Comparison of ENCODE assay signal across 21 cellular contexts in genomic region chr5:107447587-107447986, GRCh38.
A peak's percentile ranks its signal among the peaks of the same experiment; 100 is the strongest.
DNase-seq lines count a peak whose midpoint lies in the region; TF ChIP-seq lines count a peak whose summit lies in the region.
"Had no signal": no experiment of that assay in that cellular context is flagged by ENCODE, and none has a peak within 500 bp of the region (broad histone marks: within the 10 kb centered on the region; RNA-seq: fewer than 3 reads in every experiment).

No MANE protein-coding gene starts in this region.

- H3K4me3 ChIP-seq in OCI-LY1 (ENCODE audit: low read depth, low read length, poor library complexity, severe bottlenecking): no peak overlapping the region
- H3K4me3 ChIP-seq: BLaER1, GM23248 had no signal

- H3K27ac Mint-ChIP-seq in Calu3 (ENCODE audit: unreplicated experiment) (peak overlapping the region; percentile 14), mesothelial cell of epicardium (peak overlapping the region; percentile 59)
- peak overlapping the region; percentile 9 for H3K27ac Mint-ChIP-seq in activated T-helper 1 cell treated with anti-CD3 and anti-CD28 coated beads, Interleukin-12 subunit alpha, Interleukin-12 subunit beta, Interleukin-2, Interleukin-4 antibody, amounts not matched to agents 30 ng/mL and 10 ng/mL and 1 ng/mL, durations not matched to agents 14 hours and 24 hours and 36 hours
- no peak overlapping the region for H3K27ac Mint-ChIP-seq in activated naive CD4-positive, alpha-beta T cell treated with anti-CD3 and anti-CD28 coated beads, Interleukin-2, amount 10 ng/mL, durations not matched to agents 7 days and 5 days
- H3K27ac Mint-ChIP-seq: B cell; CD4-positive, CD25-positive, alpha-beta regulatory T cell; CD8-positive, alpha-beta T cell had no signal

- H3K36me3 Mint-ChIP-seq in Calu3 (ENCODE audit: insufficient read depth, unreplicated experiment) (peaks cover 16% of the 10 kb centered on the region), mesothelial cell of epicardium (peaks cover 8% of the 10 kb centered on the region)
- no peaks in the 10 kb centered on the region for H3K36me3 Mint-ChIP-seq in activated T-helper 1 cell treated with anti-CD3 and anti-CD28 coated beads, Interleukin-12 subunit alpha, Interleukin-12 subunit beta, Interleukin-2, Interleukin-4 antibody, amounts not matched to agents 30 ng/mL and 10 ng/mL and 1 ng/mL, durations not matched to agents 14 hours and 24 hours and 36 hours (ENCODE audit: low read depth)
- H3K36me3 Mint-ChIP-seq in activated naive CD4-positive, alpha-beta T cell treated with anti-CD3 and anti-CD28 coated beads, Interleukin-2, amount 10 ng/mL, durations not matched to agents 7 days and 5 days: no peaks in the 10 kb centered on the region
- H3K36me3 Mint-ChIP-seq: CD4-positive, CD25-positive, alpha-beta regulatory T cell; CD8-positive, alpha-beta T cell had no signal

- H3K9me3 Mint-ChIP-seq in Calu3 (ENCODE audit: low read depth, unreplicated experiment) (peaks cover 2% of the 10 kb centered on the region), mesothelial cell of epicardium (peaks cover 14% of the 10 kb centered on the region)
- no peaks in the 10 kb centered on the region for H3K9me3 Mint-ChIP-seq in activated T-helper 1 cell treated with anti-CD3 and anti-CD28 coated beads, Interleukin-12 subunit alpha, Interleukin-12 subunit beta, Interleukin-2, Interleukin-4 antibody, amounts not matched to agents 30 ng/mL and 10 ng/mL and 1 ng/mL, durations not matched to agents 14 hours and 24 hours and 36 hours
- no peaks in the 10 kb centered on the region for H3K9me3 Mint-ChIP-seq in activated naive CD4-positive, alpha-beta T cell treated with anti-CD3 and anti-CD28 coated beads, Interleukin-2, amount 10 ng/mL, durations not matched to agents 7 days and 5 days
- H3K9me3 Mint-ChIP-seq: CD8-positive, alpha-beta T cell had no signal

- BruUV-seq in Calu3 (replicated peaks; lab: Mats Ljungman, UMichigan): no TSS peak

- no peaks in the 10 kb centered on the region; the same call in 1 of the 2 replicates for H3F3A ChIP-seq in OCI-LY1 (ENCODE audit: insufficient read depth, low read length)

- DNase-seq in Calu3: no peak
- no peak for DNase-seq in activated T-helper 1 cell treated with anti-CD3 and anti-CD28 coated beads, Interleukin-12 subunit alpha, Interleukin-12 subunit beta, Interleukin-2, Interleukin-4 antibody, amounts not matched to agents 30 ng/mL and 10 ng/mL and 1 ng/mL, durations not matched to agents 14 hours and 24 hours and 36 hours (ENCODE audit: low spot score)
- no peak for DNase-seq in mesothelial cell of epicardium (ENCODE audit: low spot score in 2 of 2, unreplicated experiment in 2 of 2)
- no peak for DNase-seq in medulla oblongata (ENCODE audit: extremely low spot score)
- no peak for DNase-seq in activated naive CD4-positive, alpha-beta T cell treated with anti-CD3 and anti-CD28 coated beads, Interleukin-2, amount 10 ng/mL, durations not matched to agents 7 days and 5 days
- no peak for DNase-seq in NCI-H2227 treated with DMSO at 0.1 percent for 48 hours (lab: John Stamatoyannopoulos, UW)
- DNase-seq in NCI-H446 (lab: John Stamatoyannopoulos, UW): no peak
- DNase-seq: Caco-2; CD4-positive, CD25-positive, alpha-beta regulatory T cell; CD8-positive, alpha-beta T cell; DMS 273 treated with DMSO at 0.1 percent for 48 hours; DMS53; DMS79 treated with DMSO at 0.1 percent for 48 hours; GM23248; H7; HCEC 1CT had no signal

- H3K4me1 Mint-ChIP-seq in Calu3 (ENCODE audit: low read depth, unreplicated experiment): peaks cover 75% of the 10 kb centered on the region
- no peaks in the 10 kb centered on the region for H3K4me1 Mint-ChIP-seq in activated T-helper 1 cell treated with anti-CD3 and anti-CD28 coated beads, Interleukin-12 subunit alpha, Interleukin-12 subunit beta, Interleukin-2, Interleukin-4 antibody, amounts not matched to agents 30 ng/mL and 10 ng/mL and 1 ng/mL, durations not matched to agents 14 hours and 24 hours and 36 hours (ENCODE audit: low read depth)
- H3K4me1 Mint-ChIP-seq in mesothelial cell of epicardium: peaks cover 31% of the 10 kb centered on the region
- no peaks in the 10 kb centered on the region for H3K4me1 Mint-ChIP-seq in activated naive CD4-positive, alpha-beta T cell treated with anti-CD3 and anti-CD28 coated beads, Interleukin-2, amount 10 ng/mL, durations not matched to agents 7 days and 5 days
- H3K4me1 Mint-ChIP-seq: B cell had no signal

- H3K36me3 ChIP-seq in OCI-LY1 (ENCODE audit: insufficient read depth, low read length): no peaks in the 10 kb centered on the region
- H3K36me3 ChIP-seq: BLaER1 had no signal

- H4K20me1 ChIP-seq in OCI-LY1 (ENCODE audit: insufficient read depth, low read length): no peaks in the 10 kb centered on the region
- H4K20me1 ChIP-seq: BLaER1 had no signal

- no peaks in the 10 kb centered on the region for H3K9me2 ChIP-seq in OCI-LY1 (ENCODE audit: low read depth, low read length)

- H3K27me3 ChIP-seq in OCI-LY1 (ENCODE audit: insufficient read depth, low read length): no peaks in the 10 kb centered on the region
- H3K27me3 ChIP-seq: BLaER1 had no signal

- peak overlapping the region; percentile 1; the same call in 1 of the 2 replicates for H3K9ac ChIP-seq in OCI-LY1 (ENCODE audit: low read length)
- H3K9ac ChIP-seq: BLaER1, GM23248 had no signal

- no peaks in the 10 kb centered on the region for H3K79me2 ChIP-seq in OCI-LY1 (ENCODE audit: insufficient read depth, low read length)

- H3K27me3 Mint-ChIP-seq in Calu3 (ENCODE audit: unreplicated experiment) (no peaks in the 10 kb centered on the region), mesothelial cell of epicardium (ENCODE audit: low read depth) (no peaks in the 10 kb centered on the region)
- peaks cover 5% of the 10 kb centered on the region for H3K27me3 Mint-ChIP-seq in activated T-helper 1 cell treated with anti-CD3 and anti-CD28 coated beads, Interleukin-12 subunit alpha, Interleukin-12 subunit beta, Interleukin-2, Interleukin-4 antibody, amounts not matched to agents 30 ng/mL and 10 ng/mL and 1 ng/mL, durations not matched to agents 14 hours and 24 hours and 36 hours (ENCODE audit: insufficient read depth)
- no peaks in the 10 kb centered on the region for H3K27me3 Mint-ChIP-seq in activated naive CD4-positive, alpha-beta T cell treated with anti-CD3 and anti-CD28 coated beads, Interleukin-2, amount 10 ng/mL, durations not matched to agents 7 days and 5 days

- H3K4me2 ChIP-seq in OCI-LY1 (ENCODE audit: low read length): peak overlapping the region; percentile 30; the same call in 1 of the 2 replicates
- H3K4me2 ChIP-seq: BLaER1 had no signal

- TF ChIP-seq CTCF in Calu3 (IDR thresholded peaks at IDR 0.05; ENCODE audit: unreplicated experiment) (no peak), OCI-LY1 (IDR thresholded peaks at IDR 0.05; ENCODE audit: low read length) (no peak), mesothelial cell of epicardium (IDR thresholded peaks at IDR 0.05; ENCODE audit: unreplicated experiment) (no peak)

- intact Hi-C loops in Calu3 (cut with micrococcal nuclease; ENCODE audit: unreplicated experiment): no loop called here
- intact Hi-C loops in activated T-helper 1 cell treated with anti-CD3 and anti-CD28 coated beads, Interleukin-12 subunit alpha, Interleukin-12 subunit beta, Interleukin-2, Interleukin-4 antibody, amounts not matched to agents 30 ng/mL and 10 ng/mL and 1 ng/mL, durations not matched to agents 14 hours and 24 hours and 36 hours (cut with micrococcal nuclease): no loop called here

- H3K27ac ChIP-seq in OCI-LY1 (ENCODE audit: low read depth, low read length, poor library complexity, severe bottlenecking): peak overlapping the region; percentile 95
- H3K27ac ChIP-seq: 22Rv1, BLaER1, C4-2B, GM23248 had no signal

- CTCF ChIA-PET in Calu3 (lab: Charles Lee): interaction anchor here (1.0 kb wide), 1 partner anchor 22 kb away, joined by 3 read pairs; no protein-coding TSS in a partner anchor
- CTCF ChIA-PET in activated naive CD4-positive, alpha-beta T cell treated with anti-CD3 and anti-CD28 coated beads, Interleukin-2, amount 10 ng/mL, durations not matched to agents 7 days and 5 days (lab: Charles Lee): no interaction called here

- H3K4me3 Mint-ChIP-seq in Calu3 (ENCODE audit: low read depth, unreplicated experiment): no peak overlapping the region
- no peak overlapping the region for H3K4me3 Mint-ChIP-seq in activated T-helper 1 cell treated with anti-CD3 and anti-CD28 coated beads, Interleukin-12 subunit alpha, Interleukin-12 subunit beta, Interleukin-2, Interleukin-4 antibody, amounts not matched to agents 30 ng/mL and 10 ng/mL and 1 ng/mL, durations not matched to agents 14 hours and 24 hours and 36 hours
- no peak overlapping the region for H3K4me3 Mint-ChIP-seq in mesothelial cell of epicardium
- no peak overlapping the region for H3K4me3 Mint-ChIP-seq in activated naive CD4-positive, alpha-beta T cell treated with anti-CD3 and anti-CD28 coated beads, Interleukin-2, amount 10 ng/mL, durations not matched to agents 7 days and 5 days
- H3K4me3 Mint-ChIP-seq: B cell; CD4-positive, CD25-positive, alpha-beta regulatory T cell; CD8-positive, alpha-beta T cell had no signal

- no peaks in the 10 kb centered on the region for H3K9me3 ChIP-seq in OCI-LY1 (ENCODE audit: low read length)
- H3K9me3 ChIP-seq: BLaER1, Caco-2 had no signal

- no peak overlapping the region for H2AFZ ChIP-seq in OCI-LY1 (ENCODE audit: low read length)
- H2AFZ ChIP-seq: GM23248 had no signal

- peaks cover 68% of the 10 kb centered on the region for H3K4me1 ChIP-seq in OCI-LY1 (ENCODE audit: insufficient read depth, low read length, severe bottlenecking)
- H3K4me1 ChIP-seq: BLaER1, Caco-2 had no signal
